Comparison of ENCODE assay signal across 9 cellular contexts in the genomic region with DNA sequence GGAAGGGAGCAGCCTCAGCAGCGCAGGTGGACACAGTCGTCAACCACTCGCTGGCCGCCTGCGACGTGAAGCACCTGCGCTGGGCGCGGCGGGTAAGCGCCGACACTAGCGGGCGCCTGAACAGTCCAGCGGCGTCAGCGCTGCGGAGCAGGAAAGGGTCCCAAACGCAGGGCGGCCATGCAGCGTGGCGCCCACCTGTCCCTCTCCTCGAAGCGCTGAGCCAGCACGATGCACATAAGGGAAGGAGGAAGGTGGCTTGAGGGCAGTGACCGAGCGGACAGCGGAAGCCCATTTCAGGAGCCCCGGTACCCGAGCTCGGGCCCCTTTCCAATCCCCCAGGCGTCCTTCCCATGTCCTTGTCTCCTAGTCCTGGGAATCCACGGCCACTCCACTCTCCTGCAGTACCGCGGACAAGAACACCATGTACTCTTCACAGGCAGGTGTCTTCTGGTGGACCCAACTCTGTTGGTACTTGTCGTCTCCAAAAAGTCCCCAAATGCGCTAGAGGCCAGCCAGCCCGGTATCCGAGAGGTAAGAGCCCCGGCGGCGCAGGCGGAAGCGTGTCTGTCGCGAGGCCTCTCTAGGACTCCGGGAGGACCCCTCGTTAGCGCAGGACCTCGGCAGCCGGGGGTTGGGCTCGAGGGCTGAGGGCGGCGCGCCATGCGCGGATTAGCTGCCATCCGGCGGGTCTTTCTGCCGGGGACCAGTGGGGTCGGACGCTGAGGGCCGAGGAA. TPM values are rescaled to one million over a fixed set of nuclear protein-coding genes. Genes with fewer than 3 reads are reported as not detected.
DNase-seq lines count a peak whose midpoint lies in the region; ATAC-seq and TF ChIP-seq lines count a peak whose summit lies in the region.
"Had no signal": no experiment of that assay in that cellular context is flagged by ENCODE, and none has a peak within 500 bp of the region (broad histone marks: within the 10 kb centered on the region; RNA-seq: fewer than 3 reads in every experiment).

No MANE protein-coding gene starts in this region.

- peaks cover 8% of the 10 kb centered on the region for H3K4me1 ChIP-seq in CD4-positive, CD25-positive, alpha-beta regulatory T cell (ENCODE audit: control insufficient read depth, insufficient read depth, low read length, poor library complexity, severe bottlenecking)
- H3K4me1 ChIP-seq in urinary bladder (ENCODE audit: insufficient read depth): no peaks in the 10 kb centered on the region

- peak; percentile 59 to 67 for ATAC-seq in CD4-positive, CD25-positive, alpha-beta regulatory T cell (ENCODE audit: low read depth in 2 of 2)
- no peak for ATAC-seq in HG03469 (IDR thresholded peaks at IDR 0.05; ENCODE audit: unreplicated experiment)
- ATAC-seq in HG02763 (IDR thresholded peaks at IDR 0.05; ENCODE audit: unreplicated experiment): no peak

- peaks cover 3% of the 10 kb centered on the region for H3K36me3 ChIP-seq in CD4-positive, CD25-positive, alpha-beta regulatory T cell (ENCODE audit: control insufficient read depth, insufficient read depth, low read length)
- no peaks in the 10 kb centered on the region for H3K36me3 ChIP-seq in urinary bladder (ENCODE audit: insufficient read depth)

- peaks cover 3 to 44% (median 24%) of the 10 kb centered on the region in 7 donors for H3K9me3 Mint-ChIP-seq in CD4-positive, CD25-positive, alpha-beta regulatory T cell
- peaks cover 20% of the 10 kb centered on the region for H3K9me3 Mint-ChIP-seq in endothelial cell (ENCODE audit: unreplicated experiment)
- peaks cover 19% of the 10 kb centered on the region for H3K9me3 Mint-ChIP-seq in neural crest cell

- H3K27me3 ChIP-seq in CD4-positive, CD25-positive, alpha-beta regulatory T cell (ENCODE audit: control insufficient read depth, insufficient read depth, low read length): no peaks in the 10 kb centered on the region

- TF ChIP-seq CTCF in endothelial cell (IDR thresholded peaks at IDR 0.05; ENCODE audit: unreplicated experiment) (no peak), neural crest cell (conservative IDR thresholded peaks at IDR 0.05) (no peak)

- peaks cover 11% of the 10 kb centered on the region for H3K36me3 Mint-ChIP-seq in CD4-positive, CD25-positive, alpha-beta regulatory T cell
- peaks cover 20% of the 10 kb centered on the region for H3K36me3 Mint-ChIP-seq in endothelial cell (ENCODE audit: low read depth, unreplicated experiment)
- peaks cover 31% of the 10 kb centered on the region for H3K36me3 Mint-ChIP-seq in neural crest cell (ENCODE audit: low read depth)

- peaks cover 14% of the 10 kb centered on the region for H3K27me3 Mint-ChIP-seq in CD4-positive, CD25-positive, alpha-beta regulatory T cell
- H3K27me3 Mint-ChIP-seq in endothelial cell (ENCODE audit: unreplicated experiment) (peaks cover 8% of the 10 kb centered on the region), neural crest cell (ENCODE audit: low read depth) (peaks cover 33% of the 10 kb centered on the region)

- peak overlapping the region in 1 of 3 donors; percentile 78 for H3K27ac Mint-ChIP-seq in CD4-positive, CD25-positive, alpha-beta regulatory T cell
- H3K27ac Mint-ChIP-seq in endothelial cell (ENCODE audit: unreplicated experiment) (no peak overlapping the region), neural crest cell (ENCODE audit: unreplicated experiment) (peak overlapping the region; percentile 50)

- H3K4me1 Mint-ChIP-seq in CD4-positive, CD25-positive, alpha-beta regulatory T cell: peaks cover 0 to 9% (median under 1%) of the 10 kb centered on the region in 4 donors
- H3K4me1 Mint-ChIP-seq in endothelial cell (ENCODE audit: unreplicated experiment) (no peaks in the 10 kb centered on the region), neural crest cell (peaks cover 8% of the 10 kb centered on the region)

- no peak overlapping the region for H3K4me3 ChIP-seq in CD4-positive, CD25-positive, alpha-beta regulatory T cell (ENCODE audit: low read depth, low read length)
- H3K4me3 ChIP-seq in urinary bladder (ENCODE audit: low read depth, low read length): peak overlapping the region; percentile 47

- no peak overlapping the region for H3K27ac ChIP-seq in CD4-positive, CD25-positive, alpha-beta regulatory T cell (ENCODE audit: insufficient read depth, low read length, poor library complexity, severe bottlenecking)
- H3K27ac ChIP-seq in urinary bladder (ENCODE audit: low read depth): no peak overlapping the region

- peak; percentile 11 to 46 (median 20) for DNase-seq in CD4-positive, CD25-positive, alpha-beta regulatory T cell
- DNase-seq in NCI-H748 (lab: John Stamatoyannopoulos, UW; ENCODE audit: unreplicated experiment): peak; percentile 98
- DNase-seq in endothelial cell (ENCODE audit: low spot score): peak; percentile 63
- DNase-seq in neural crest cell (ENCODE audit: low read depth, low spot score): peak; percentile 68
- DNase-seq in NCI-H2196 (lab: John Stamatoyannopoulos, UW; ENCODE audit: unreplicated experiment): no peak

- peak overlapping the region; percentile 69 to 90 (median 78) for H3K4me3 Mint-ChIP-seq in CD4-positive, CD25-positive, alpha-beta regulatory T cell
- peak overlapping the region; percentile 89 for H3K4me3 Mint-ChIP-seq in endothelial cell (ENCODE audit: unreplicated experiment)
- H3K4me3 Mint-ChIP-seq in neural crest cell: peak overlapping the region; percentile 96

- WGBS in urinary bladder: under 1% methylated on average over 63 of the region's 63 CpGs

- peaks cover 37 to 54% of the 10 kb centered on the region in 2 experiments for H3K9me3 ChIP-seq in CD4-positive, CD25-positive, alpha-beta regulatory T cell (ENCODE audit: control insufficient read depth in 2 of 2, low read length in 2 of 2)

RNA-seq across cellular contexts. Expression of a gene that starts 14.4 kb away (rescaled TPM):
- total RNA-seq in CD4-positive, CD25-positive, alpha-beta regulatory T cell: 8.0 TPM
- 10 to 100 TPM in 2 of 4 donors, 1 to 10 TPM in 2; 4.6 to 12.3 (median 9.0) TPM for polyA plus RNA-seq in CD4-positive, CD25-positive, alpha-beta regulatory T cell
- 43.0 TPM for total RNA-seq in endothelial cell (ENCODE audit: unreplicated experiment)
- 41.9 and 43.9 TPM in 2 replicates for total RNA-seq in neural crest cell
- total RNA-seq in urinary bladder: 9.1 TPM
- 9.0 TPM for polyA plus RNA-seq in urinary bladder

RNA-seq across cellular contexts. Expression of a gene that starts 18.6 kb away (rescaled TPM):
- total RNA-seq in CD4-positive, CD25-positive, alpha-beta regulatory T cell: not detected
- polyA plus RNA-seq in CD4-positive, CD25-positive, alpha-beta regulatory T cell: under 1 TPM in 3 of 4 donors, not detected in 1; 0.02 to 0.10 (median 0.06) TPM
- 5.6 TPM for total RNA-seq in endothelial cell (ENCODE audit: unreplicated experiment)
- total RNA-seq in neural crest cell: 0.26 and 0.30 TPM in 2 replicates
- total RNA-seq in urinary bladder: 0.85 TPM
- polyA plus RNA-seq in urinary bladder: 0.03 TPM
- total RNA-seq: lung microvascular endothelial cell had no signal

RNA-seq across cellular contexts. Expression of a gene that starts 19.0 kb away (rescaled TPM):
- total RNA-seq in CD4-positive, CD25-positive, alpha-beta regulatory T cell: 2.5 TPM
- polyA plus RNA-seq in CD4-positive, CD25-positive, alpha-beta regulatory T cell: 1 to 10 TPM in 2 of 4 donors, under 1 TPM in 2; 0.32 to 2.0 (median 1.3) TPM
- 0.38 TPM for total RNA-seq in endothelial cell (ENCODE audit: unreplicated experiment)
- 0.11 and 0.12 TPM in 2 replicates for total RNA-seq in neural crest cell
- 9.2 TPM for total RNA-seq in urinary bladder
- polyA plus RNA-seq in urinary bladder: 3.9 TPM

Comparison
In these comparisons a context has a peak if more than half of its experiments do, and no peak if none do; other contexts are left out.
1. ATAC-seq: peak in CD4-positive, CD25-positive, alpha-beta regulatory T cell (2 of 2); none in HG03469 (single experiment) and HG02763 (single experiment).
2. Peak in every context shown above with its lines, with median percentiles within 50 percentile points of each other: H3K4me3 Mint-ChIP-seq.